ENCODE assay signal across 14 cellular contexts in genomic region chr7:83469076-83469475, GRCh38.
DNase-seq lines count a peak whose midpoint lies in the region; ATAC-seq and TF ChIP-seq lines count a peak whose summit lies in the region.
"Had no signal": no experiment of that assay in that cellular context is flagged by ENCODE, and none has a peak within 500 bp of the region (broad histone marks: within the 10 kb centered on the region; RNA-seq: fewer than 3 reads in every experiment).

No MANE protein-coding gene starts in this region.

- H3K4me1 ChIP-seq in left lung = peaks cover 0 to 4% of the 10 kb centered on the region in 2 donors
- H3K4me1 ChIP-seq: parathyroid adenoma had no signal

- H3K4me1 Mint-ChIP-seq in nephron progenitor cell = no peaks in the 10 kb centered on the region

- H3K36me3 Mint-ChIP-seq in nephron progenitor cell (ENCODE audit: low read depth) = no peaks in the 10 kb centered on the region

- H3K4me3 ChIP-seq in astrocyte of the spinal cord (ENCODE audit: low read depth, low read length) (no peak overlapping the region), left lung (no peak overlapping the region)
- H3K4me3 ChIP-seq: gastroesophageal sphincter had no signal

- ATAC-seq in left lung = peak; percentile 25

- no peak overlapping the region for H3K4me3 Mint-ChIP-seq in nephron progenitor cell

- no peaks in the 10 kb centered on the region for H3K36me3 ChIP-seq in left lung
- H3K36me3 ChIP-seq: gastroesophageal sphincter had no signal

- intact Hi-C loops in left lung (cut with DNase I) = no loop called here

- H3K9me3 Mint-ChIP-seq in nephron progenitor cell = no peaks in the 10 kb centered on the region

- H3K27ac ChIP-seq in left lung = no peak overlapping the region
- H3K27ac ChIP-seq: gastroesophageal sphincter, parathyroid adenoma had no signal

- H3K27ac Mint-ChIP-seq in nephron progenitor cell = no peak overlapping the region

- in situ Hi-C loops in astrocyte of the spinal cord (cut with HindIII; ENCODE audit: low sequenced_read_pairs) = no loop called here

- peak; percentile 82 for DNase-seq in COLO829 (ENCODE audit: low spot score)
- peak; percentile 69 for DNase-seq in M059J (ENCODE audit: low read depth)
- DNase-seq in astrocyte of the spinal cord (ENCODE audit: low read depth, low spot score) = peak; percentile 62
- no peak for DNase-seq in left lung
- DNase-seq in nephron progenitor cell = no peak
- DNase-seq in NCI-H2196 treated with DMSO at 0.1 percent for 48 hours (lab: John Stamatoyannopoulos, UW; ENCODE audit: unreplicated experiment) = no peak
- DNase-seq in stimulated activated CD4-positive, alpha-beta T cell treated with anti-CD3 and anti-CD28 coated beads, Interleukin-1b, Interleukin-23, amount 100 ng/mL, for 48 hours = no peak
- DNase-seq in cerebellar cortex (ENCODE audit: low spot score) = no peak
- DNase-seq: activated CD4-positive, alpha-beta T cell treated with anti-CD3 and anti-CD28 coated beads for 1 hour; activated T-cell treated with anti-CD3 and anti-CD28 coated beads, Interleukin-2, amount 50 U/mL, for 1 hour; Karpas-422; trophoblast cell had no signal

- H3K27me3 ChIP-seq in left lung = no peaks in the 10 kb centered on the region
- H3K27me3 ChIP-seq: gastroesophageal sphincter had no signal

- H3K27me3 Mint-ChIP-seq in nephron progenitor cell (ENCODE audit: low read depth, poor library complexity) = peaks cover 14% of the 10 kb centered on the region

- no peak for TF ChIP-seq CTCF in astrocyte of the spinal cord (IDR thresholded peaks at IDR 0.05; ENCODE audit: low read depth, low read length)
- TF ChIP-seq CTCF in left lung (IDR thresholded peaks at IDR 0.05) = no peak
- TF ChIP-seq CTCF in nephron progenitor cell (IDR thresholded peaks at IDR 0.05) = no peak

- no peaks in the 10 kb centered on the region for H3K9me3 ChIP-seq in left lung
- H3K9me3 ChIP-seq: gastroesophageal sphincter had no signal

Comparison
In these comparisons a context has a peak if more than half of its experiments do, and no peak if none do; other contexts are left out.
1. DNase-seq: peak in COLO829 (single experiment), M059J (single experiment) and astrocyte of the spinal cord (single experiment); none in left lung (0 of 2), nephron progenitor cell (single experiment), NCI-H2196 treated with DMSO at 0.1 percent for 48 hours (single experiment), stimulated activated CD4-positive, alpha-beta T cell treated with anti-CD3 and anti-CD28 coated beads, Interleukin-1b, Interleukin-23, amount 100 ng/mL, for 48 hours (single experiment) and cerebellar cortex (single experiment).